Comparison of ENCODE assay signal across 29 cellular contexts in genomic region chr20:13814672-13815071, GRCh38.
"Had no signal": no experiment of that assay in that cellular context is flagged by ENCODE, and none has a peak within 500 bp of the region (broad histone marks: within the 10 kb centered on the region; RNA-seq: fewer than 3 reads in every experiment).

No MANE protein-coding gene starts in this region.

- H3K27ac Mint-ChIP-seq: nephron, neural progenitor cell, progenitor cell of endocrine pancreas had no signal

- H3K4me1 Mint-ChIP-seq: naive B cell; natural killer cell; nephron; neural progenitor cell; stimulated activated memory B cell treated with anti-CD40 and anti-IgM and Interleukin-4, amounts not matched to agents 10 μg/mL and 1 μg/mL and 100 μg/mL, for 72 hours had no signal

- H3K27me3 Mint-ChIP-seq: naive B cell; progenitor cell of endocrine pancreas; stimulated activated memory B cell treated with anti-CD40 and anti-IgM and Interleukin-4, amounts not matched to agents 10 μg/mL and 1 μg/mL and 100 μg/mL, for 72 hours had no signal

- H3K4me3 ChIP-seq: neural progenitor cell, ovary, psoas muscle, skin epidermis, suprapubic skin, thoracic aorta, thyroid gland, tibial nerve, upper lobe of left lung, vagina had no signal

- ATAC-seq: natural killer cell; psoas muscle; right cardiac atrium; sciatic nerve; stimulated activated memory B cell treated with anti-CD40 and anti-IgM and Interleukin-4, amounts not matched to agents 10 μg/mL and 1 μg/mL and 100 μg/mL, for 72 hours; stimulated activated naive CD8-positive, alpha-beta T cell treated with anti-CD3 and anti-CD28 coated beads, Interleukin-15, Interleukin-2, amounts not matched to agents 100 U/mL and 50 U/mL, for 24 hours had no signal

- H3K36me3 ChIP-seq: ovary had no signal

- H3K27me3 ChIP-seq: neural progenitor cell, ovary, suprapubic skin, thyroid gland, tibial nerve, upper lobe of left lung, vagina had no signal

- FAIRE-seq: urothelium cell line had no signal

- H3K4me1 ChIP-seq: neural progenitor cell, parathyroid adenoma, suprapubic skin, thyroid gland, tibial nerve, vagina had no signal

- DNase-seq: naive B cell; natural killer cell; occipital lobe; ovary; posterior cingulate gyrus; psoas muscle; right cardiac atrium; stimulated activated CD4-positive, alpha-beta T cell treated with anti-CD3 and anti-CD28 coated beads, Interleukin-15, amount 100 ng/mL, for 24 hours; stimulated activated CD4-positive, alpha-beta T cell treated with anti-CD3 and anti-CD28 coated beads, Interleukin-4, amount 100 ng/mL, for 1 hour; stimulated activated CD4-positive, alpha-beta T cell treated with anti-CD3 and anti-CD28 coated beads, Interleukin-4, amount 100 ng/mL, for 4 hours; stimulated activated CD8-positive, alpha-beta memory T cell treated with anti-CD3 and anti-CD28 coated beads, Interleukin-4, amount 100 ng/mL, for 48 hours; stimulated activated naive CD4-positive, alpha-beta T cell; stimulated activated naive CD8-positive, alpha-beta T cell treated with anti-CD3 and anti-CD28 coated beads, Interleukin-15, Interleukin-2, amounts not matched to agents 100 U/mL and 50 U/mL, for 24 hours; substantia nigra; thyroid gland; trophoblast cell; upper lobe of left lung had no signal

- H3K27ac ChIP-seq: neural progenitor cell, ovary, parathyroid adenoma, psoas muscle, skin epidermis, suprapubic skin, thoracic aorta, thyroid gland, tibial nerve, upper lobe of left lung, vagina had no signal

- H3K4me3 Mint-ChIP-seq: naive B cell; natural killer cell; nephron; neural progenitor cell; stimulated activated memory B cell treated with anti-CD40 and anti-IgM and Interleukin-4, amounts not matched to agents 10 μg/mL and 1 μg/mL and 100 μg/mL, for 72 hours had no signal

- H3K9me3 ChIP-seq: ovary, psoas muscle, suprapubic skin, thoracic aorta, thyroid gland, tibial nerve, upper lobe of left lung, vagina had no signal

- H3K9me3 Mint-ChIP-seq: naive B cell; natural killer cell; nephron; neural progenitor cell; stimulated activated memory B cell treated with anti-CD40 and anti-IgM and Interleukin-4, amounts not matched to agents 10 μg/mL and 1 μg/mL and 100 μg/mL, for 72 hours had no signal
